In genomic region chr1:181087400-181087901, GRCh38 we compare ENCODE assay signal across 1 cellular context.
TF ChIP-seq lines count a peak whose summit lies in the region.

No MANE protein-coding gene starts in this region.

TF ChIP-seq in K562, 482 proteins besides CTCF, POLR2A, EP300 and RAD21 (continued from another document):
- TF ChIP-seq ZBTB49 (CRISPR knock-in tag; IDR thresholded peaks at IDR 0.05; ENCODE audit: borderline replicate concordance) (no peak), ZNF263 (CRISPR knock-in tag; IDR thresholded peaks at IDR 0.05; ENCODE audit: borderline replicate concordance) (no peak), TCF7L2 (IDR thresholded peaks at IDR 0.05; ENCODE audit: low read depth, low read length) (0 out of 2 replicates have a peak, but pooled peaks have one; percentile 8), RCOR1 (IDR thresholded peaks at IDR 0.05; ENCODE audit: borderline replicate concordance in 1 of 2, low read depth in 2 of 2, low read length in 2 of 2) (peak in 1 of 2 experiments; percentile 8; a peak in 1 of 4 replicates), BCL6 (CRISPR knock-in tag; IDR thresholded peaks at IDR 0.05) (no peak), ETV5 (CRISPR knock-in tag; IDR thresholded peaks at IDR 0.05; ENCODE audit: low read depth) (0 out of 2 replicates have a peak, but pooled peaks have one; percentile 26), ZNF740 (CRISPR knock-in tag; IDR thresholded peaks at IDR 0.05) (no peak), ZNF740 (tag; IDR thresholded peaks at IDR 0.05) (0 out of 4 replicates have a peak, but pooled peaks of 1 of the 2 experiments have one; percentile 23), PATZ1 (CRISPR knock-in tag; IDR thresholded peaks at IDR 0.05; ENCODE audit: borderline replicate concordance) (no peak), ZNF174 (CRISPR knock-in tag; IDR thresholded peaks at IDR 0.05) (no peak), ZNF143 (CRISPR knock-in tag; IDR thresholded peaks at IDR 0.05) (peak; percentile 68; the same call in 1 of the 2 replicates), BACH1 (tag; IDR thresholded peaks at IDR 0.05) (peak; percentile 77; the same call in 1 of the 2 replicates), ZNF766 (CRISPR knock-in tag; conservative IDR thresholded peaks at IDR 0.05) (0 out of 2 replicates have a peak, but pooled peaks have one; percentile 28), KAT7 (CRISPR knock-in tag; IDR thresholded peaks at IDR 0.05; ENCODE audit: borderline replicate concordance) (0 out of 2 replicates have a peak, but pooled peaks have one; percentile 15), ZNF239 (CRISPR knock-in tag; IDR thresholded peaks at IDR 0.05) (0 out of 2 replicates have a peak, but pooled peaks have one; percentile 16), ATF7 (IDR thresholded peaks at IDR 0.05) (peak; percentile 96), ETV6 (IDR thresholded peaks at IDR 0.05; ENCODE audit: borderline replicate concordance in 1 of 2, low read depth in 2 of 2, low read length in 1 of 2) (0 out of 4 replicates have a peak, but pooled peaks of 1 of the 2 experiments have one; percentile 27), ETV6 (CRISPR knock-in tag; IDR thresholded peaks at IDR 0.05; ENCODE audit: borderline replicate concordance) (no peak), MYC (IDR thresholded peaks at IDR 0.05; ENCODE audit: low read depth, low read length) (no peak), MYC (CRISPR knock-in tag; IDR thresholded peaks at IDR 0.05; ENCODE audit: borderline replicate concordance, low read depth) (0 out of 2 replicates have a peak, but pooled peaks have one; percentile 1), EGR1 (conservative IDR thresholded peaks at IDR 0.05) (no peak), ZNF449 (CRISPR knock-in tag; IDR thresholded peaks at IDR 0.05) (0 out of 2 replicates have a peak, but pooled peaks have one; percentile 24), JUND (IDR thresholded peaks at IDR 0.05; ENCODE audit: borderline replicate concordance, low read depth, low read length) (peak; percentile 57), JUND (tag; IDR thresholded peaks at IDR 0.05; ENCODE audit: borderline replicate concordance, low read depth, low read length) (peak; percentile 80; the same call in 2 of the 3 replicates), KAT2B (IDR thresholded peaks at IDR 0.05; ENCODE audit: low read depth, low read length) (no peak), MEIS2 (IDR thresholded peaks at IDR 0.05; ENCODE audit: partially characterized antibody) (peak; percentile 55), SRSF7 (optimal IDR thresholded peaks at IDR 0.05; ENCODE audit: low read depth, low read length) (no peak), COPS2 (conservative IDR thresholded peaks at IDR 0.05) (no peak), SMAD4 (CRISPR knock-in tag; conservative IDR thresholded peaks at IDR 0.05) (peak; percentile 65; the same call in 1 of the 2 replicates)
